In genomic region chr7:35906191-35906908, GRCh38 we compare ENCODE assay signal across 8 cellular contexts.
DNase-seq lines count a peak whose midpoint lies in the region; ATAC-seq and TF ChIP-seq lines count a peak whose summit lies in the region.

No MANE protein-coding gene starts in this region.

- H3K27ac ChIP-seq in SK-N-SH (ENCODE audit: low read depth in 2 of 2, low read length in 1 of 2) (peak overlapping the region; percentile 13 to 39; a peak in 3 of 4 replicates), prostate gland (no peak overlapping the region), aorta (ENCODE audit: low read depth in 1 of 2, low read length in 2 of 2) (no peak overlapping the region)

- H3K9ac ChIP-seq in SK-N-SH, result no peak overlapping the region

- no peaks in the 10 kb centered on the region for H3K9me3 ChIP-seq in SK-N-SH
- no peaks in the 10 kb centered on the region for H3K9me3 ChIP-seq in prostate gland
- H3K9me3 ChIP-seq in aorta (ENCODE audit: control insufficient read depth, low read length), result no peaks in the 10 kb centered on the region

- POLR2A ChIA-PET in HEK293T (lab: Yijun Ruan, JAX), result interaction anchor here (1.0 kb wide), 1 partner anchor 106 kb away, joined by 7 read pairs; the partner anchor contains the start of gene SEPTIN7
- POLR2A ChIA-PET in SK-N-SH (lab: Yijun Ruan, JAX), result interaction anchor here (1.0 to 1.6 kb wide), 2 partner anchors 106 to 197 kb away, joined by 5 to 8 read pairs; partner anchors contain the start of gene SEPTIN7

- peak; percentile 89 for ATAC-seq in aorta (ENCODE audit: low FRiP score)

- DNase-seq in GM03348 (ENCODE audit: low spot score), result peak; percentile 62
- peak; percentile 50 for DNase-seq in HEK293T (ENCODE audit: extremely low spot score)
- DNase-seq in NB4 (ENCODE audit: low read depth), result peak; percentile 91
- DNase-seq in SK-N-SH, result peak; percentile 57
- DNase-seq in activated naive CD8-positive, alpha-beta T cell treated with anti-CD3 and anti-CD28 coated beads for 36 hours, result peak; percentile 61
- peak; percentile 44 for DNase-seq in glutamatergic neuron
- peak; percentile 76 for DNase-seq in prostate gland (ENCODE audit: low spot score)
- DNase-seq in aorta, result no peak

- H3K27ac Mint-ChIP-seq in activated naive CD8-positive, alpha-beta T cell treated with anti-CD3 and anti-CD28 coated beads for 36 hours, result no peak overlapping the region
- H3K27ac Mint-ChIP-seq in glutamatergic neuron (ENCODE audit: unreplicated experiment), result peak overlapping the region; percentile 62

- H3K27me3 ChIP-seq in SK-N-SH (ENCODE audit: insufficient read depth) (no peaks in the 10 kb centered on the region), prostate gland (replicated peaks; ENCODE audit: insufficient read depth) (no peaks in the 10 kb centered on the region), aorta (ENCODE audit: control insufficient read depth in 1 of 2, insufficient read depth in 2 of 2, low read length in 1 of 2) (no peaks in the 10 kb centered on the region)

- no peaks in the 10 kb centered on the region for H3K27me3 Mint-ChIP-seq in activated naive CD8-positive, alpha-beta T cell treated with anti-CD3 and anti-CD28 coated beads for 36 hours
- no peaks in the 10 kb centered on the region for H3K27me3 Mint-ChIP-seq in glutamatergic neuron (ENCODE audit: unreplicated experiment)

- TF ChIP-seq POLR2A in NB4 (IDR thresholded peaks at IDR 0.05; ENCODE audit: extremely low read depth, insufficient read length) (no peak), prostate gland (IDR thresholded peaks at IDR 0.05) (no peak)

- H4K20me1 ChIP-seq in SK-N-SH (ENCODE audit: insufficient read depth), result 0 out of 2 replicates have a peak, but pooled peaks cover 3% of the 10 kb centered on the region

- no peak overlapping the region for H2AFZ ChIP-seq in SK-N-SH (ENCODE audit: low read depth)

- no peak overlapping the region for H3K4me2 ChIP-seq in SK-N-SH

- no peak; a peak in 1 of 4 replicates for TF ChIP-seq EP300 in SK-N-SH (IDR thresholded peaks at IDR 0.05; ENCODE audit: borderline replicate concordance in 1 of 2, low read depth in 1 of 2, low read length in 1 of 2)

- H3K4me1 ChIP-seq in SK-N-SH (ENCODE audit: control insufficient read depth in 1 of 2, insufficient read depth in 2 of 2, low read depth in 1 of 2, low read length in 1 of 2) (peaks cover 6 to 24% of the 10 kb centered on the region in 2 experiments; a peak in 2 of 4 replicates), prostate gland (replicated peaks) (no peaks in the 10 kb centered on the region), aorta (ENCODE audit: control insufficient read depth in 1 of 2, insufficient read depth in 2 of 2, low read length in 2 of 2) (no peaks in the 10 kb centered on the region)

- peaks cover 6% of the 10 kb centered on the region for H3K36me3 Mint-ChIP-seq in activated naive CD8-positive, alpha-beta T cell treated with anti-CD3 and anti-CD28 coated beads for 36 hours
- H3K36me3 Mint-ChIP-seq in glutamatergic neuron (ENCODE audit: unreplicated experiment), result peaks cover 3% of the 10 kb centered on the region

- H3K79me2 ChIP-seq in SK-N-SH (ENCODE audit: insufficient read depth), result 0 out of 2 replicates have a peak, but pooled peaks cover 6% of the 10 kb centered on the region

- 49% methylated on average over 2 of the region's 2 CpGs for WGBS in SK-N-SH (ENCODE audit: low lambda C conversion rate)
- WGBS in prostate gland, result 48% methylated on average over 2 of the region's 2 CpGs
- 46 to 51% methylated on average over 2 of the region's 2 CpGs for WGBS in aorta, 2 donors

- H3K36me3 ChIP-seq in SK-N-SH (replicated peaks in 1 of 2; ENCODE audit: control insufficient read depth in 1 of 2, insufficient read depth in 2 of 2, low read length in 1 of 2) (peaks cover 48 to 54% of the 10 kb centered on the region in 2 experiments), prostate gland (no peaks in the 10 kb centered on the region), aorta (ENCODE audit: control insufficient read depth in 1 of 2, insufficient read depth in 2 of 2, low read length in 1 of 2) (no peaks in the 10 kb centered on the region)

- intact Hi-C loops in prostate gland (cut with DNase I) (loop anchor here (2.0 kb wide), 1 partner anchor 196 kb away; no protein-coding TSS in a partner anchor), aorta (cut with DNase I) (loop anchor here (2.0 to 10.0 kb wide), 3 partner anchors 198 to 272 kb away; no protein-coding TSS in a partner anchor)

- H3K9me3 Mint-ChIP-seq in activated naive CD8-positive, alpha-beta T cell treated with anti-CD3 and anti-CD28 coated beads for 36 hours, result no peaks in the 10 kb centered on the region
- H3K9me3 Mint-ChIP-seq in glutamatergic neuron (ENCODE audit: unreplicated experiment), result peaks cover 5% of the 10 kb centered on the region

- peaks cover 16% of the 10 kb centered on the region for H3K4me1 Mint-ChIP-seq in activated naive CD8-positive, alpha-beta T cell treated with anti-CD3 and anti-CD28 coated beads for 36 hours
- peaks cover 22% of the 10 kb centered on the region for H3K4me1 Mint-ChIP-seq in glutamatergic neuron (ENCODE audit: low read depth, unreplicated experiment)

- TF ChIP-seq CTCF in NB4 (IDR thresholded peaks at IDR 0.05; ENCODE audit: low read depth, low read length), result peak; percentile 90
- TF ChIP-seq CTCF in SK-N-SH (IDR thresholded peaks at IDR 0.05), result peak; percentile 99
- peak; percentile 88 for TF ChIP-seq CTCF in glutamatergic neuron (IDR thresholded peaks at IDR 0.05; ENCODE audit: partially characterized antibody, unreplicated experiment)
- peak; percentile 76 to 93 (median 90) for TF ChIP-seq CTCF in prostate gland (IDR thresholded peaks at IDR 0.05)

- no peak overlapping the region for H3K4me3 ChIP-seq in NB4 (ENCODE audit: low read depth, low read length)
- H3K4me3 ChIP-seq in SK-N-SH (ENCODE audit: low read depth in 2 of 2, low read length in 1 of 2), result no peak overlapping the region; a peak in 1 of 4 replicates
- no peak overlapping the region for H3K4me3 ChIP-seq in prostate gland
- no peak overlapping the region for H3K4me3 ChIP-seq in aorta (ENCODE audit: low read length in 2 of 2)

- H3K4me3 Mint-ChIP-seq in activated naive CD8-positive, alpha-beta T cell treated with anti-CD3 and anti-CD28 coated beads for 36 hours, result no peak overlapping the region
- H3K4me3 Mint-ChIP-seq in glutamatergic neuron (ENCODE audit: unreplicated experiment), result peak overlapping the region; percentile 63

- TF ChIP-seq RAD21 in SK-N-SH (IDR thresholded peaks at IDR 0.05; ENCODE audit: low read length), result peak; percentile 96

- peaks cover 28% of the 10 kb centered on the region for H3F3A ChIP-seq in SK-N-SH (replicated peaks; ENCODE audit: insufficient read depth)

- CTCF ChIA-PET in HEK293T (lab: Yijun Ruan, JAX), result interaction anchor here (0.6 to 1.9 kb wide), 11 partner anchors 9 to 259 kb away, joined by 3 to 11 read pairs (median 4); no protein-coding TSS in a partner anchor
- CTCF ChIA-PET in SK-N-SH (lab: Yijun Ruan, JAX), result interaction anchor here (0.6 to 5.9 kb wide), 44 partner anchors 8 to 837 kb away, joined by 3 to 77 read pairs (median 4); partner anchors contain the start of genes HERPUD2 and SEPTIN7

- H3K9me2 ChIP-seq in SK-N-SH, result no peaks in the 10 kb centered on the region

TF ChIP-seq in HEK293T, 16 proteins besides CTCF, POLR2A, EP300 and RAD21:
- no peak for TF ChIP-seq PKNOX1 (IDR thresholded peaks at IDR 0.05)
- no peak for TF ChIP-seq FOXM1 (IDR thresholded peaks at IDR 0.05; ENCODE audit: borderline replicate concordance)
- no peak for TF ChIP-seq HDGF (IDR thresholded peaks at IDR 0.05; ENCODE audit: borderline replicate concordance)
- no peak for TF ChIP-seq ZNF384 (IDR thresholded peaks at IDR 0.05)
- TF ChIP-seq FOXK2 (IDR thresholded peaks at IDR 0.05), result no peak
- TF ChIP-seq SP1 (IDR thresholded peaks at IDR 0.05), result no peak

TF ChIP-seq in SK-N-SH, 30 proteins besides CTCF, POLR2A, EP300 and RAD21:
- TF ChIP-seq CHD2 (IDR thresholded peaks at IDR 0.05; ENCODE audit: low read length, partially characterized antibody) (peak; percentile 61), RCOR1 (IDR thresholded peaks at IDR 0.05; ENCODE audit: low read length) (peak; percentile 56; the same call in 1 of the 2 replicates), SMC3 (IDR thresholded peaks at IDR 0.05; ENCODE audit: low read depth, low read length) (peak; percentile 94), RFX5 (IDR thresholded peaks at IDR 0.05; ENCODE audit: low read length) (no peak; the same call in 1 of the 2 replicates), NRF1 (IDR thresholded peaks at IDR 0.05; ENCODE audit: low read depth, low read length) (no peak), ZBTB33 (IDR thresholded peaks at IDR 0.05; ENCODE audit: borderline replicate concordance, low read depth) (no peak), NFIC (IDR thresholded peaks at IDR 0.05; ENCODE audit: borderline replicate concordance) (no peak)

Comparison
In these comparisons a context has a peak if more than half of its experiments do, and no peak if none do; other contexts are left out.
1. DNase-seq: peak in GM03348 (single experiment), HEK293T (single experiment), NB4 (single experiment), SK-N-SH (single experiment), activated naive CD8-positive, alpha-beta T cell treated with anti-CD3 and anti-CD28 coated beads for 36 hours (single experiment), glutamatergic neuron (single experiment) and prostate gland (single experiment); none in aorta (0 of 2).
2. H3K27ac ChIP-seq: peak in SK-N-SH (2 of 2); none in prostate gland (0 of 2) and aorta (0 of 2).
3. Peak in every context shown above with its lines, with median percentiles within 50 percentile points of each other: CTCF ChIP-seq.